16 cellular contexts compared by ENCODE assay signal in the genomic region with DNA sequence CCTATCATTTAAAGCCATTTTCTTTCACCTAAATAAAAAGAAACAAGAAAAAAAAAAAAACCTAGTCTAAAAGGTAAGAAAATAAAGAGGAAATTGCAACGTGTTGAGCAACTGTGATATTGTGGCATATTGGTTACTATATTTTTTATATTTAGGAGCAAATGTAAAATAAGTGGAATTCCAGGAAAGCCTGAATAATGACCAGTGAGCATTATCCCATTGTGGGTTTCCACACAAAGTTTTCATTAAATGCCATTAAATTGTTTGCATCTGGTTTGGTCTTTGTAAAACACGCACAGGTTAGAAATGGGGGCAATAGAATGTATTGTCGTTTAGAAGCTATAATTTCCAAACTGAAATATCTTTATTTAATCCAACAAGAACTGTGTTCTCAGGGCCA.
"Had no signal": no experiment of that assay in that cellular context is flagged by ENCODE, and none has a peak within 500 bp of the region (broad histone marks: within the 10 kb centered on the region; RNA-seq: fewer than 3 reads in every experiment).

No MANE protein-coding gene starts in this region.

- H3K4me1 Mint-ChIP-seq: activated naive CD8-positive, alpha-beta T cell treated with anti-CD3 and anti-CD28 coated beads, Interleukin-2, amount 10 ng/mL, durations not matched to agents 7 days and 5 days had no signal

- H3K4me3 ChIP-seq: ascending aorta, ovary had no signal

- H3K4me1 ChIP-seq: ascending aorta had no signal

- DNase-seq: activated CD4-positive, alpha-beta T cell treated with anti-CD3 and anti-CD28 coated beads, Interleukin-2, amount 50 U/mL, for 48 hours; activated effector memory CD4-positive, alpha-beta T cell treated with anti-CD3 and anti-CD28 coated beads, Interleukin-2, amount 50 U/mL, for 16 hours; activated naive CD8-positive, alpha-beta T cell treated with anti-CD3 and anti-CD28 coated beads, Interleukin-2, amount 10 ng/mL, durations not matched to agents 7 days and 5 days; activated T-cell treated with anti-CD3 and anti-CD28 coated beads, Interleukin-2, amount 50 U/mL, for 4 hours; central memory CD4-positive, alpha-beta T cell; cortex of kidney; effector memory CD8-positive, alpha-beta T cell; hippocampal formation; kidney glomerular epithelial cell; ovary; stimulated activated CD4-positive, alpha-beta T cell treated with anti-CD3 and anti-CD28 coated beads, Interleukin-2, amount 100 ng/mL, for 48 hours; stimulated activated naive CD4-positive, alpha-beta T cell treated with Interleukin-2 at 50 U/mL for 16 hours; trophoblast cell had no signal

- H3K27ac Mint-ChIP-seq: activated naive CD8-positive, alpha-beta T cell treated with anti-CD3 and anti-CD28 coated beads, Interleukin-2, amount 10 ng/mL, durations not matched to agents 7 days and 5 days; effector memory CD8-positive, alpha-beta T cell; T-helper 2 cell treated with Interferon-gamma antibody and Interleukin-4, amounts not matched to agents 5 μg/mL and 100 μg/mL, for 36 hours had no signal

- H3K27me3 ChIP-seq: ascending aorta, ovary had no signal

- ATAC-seq: activated CD4-positive, CD25-positive, alpha-beta regulatory T cell treated with anti-CD3 and anti-CD28 coated beads, Interleukin-2, amount 50 U/mL, for 24 hours; activated T-cell treated with anti-CD3 and anti-CD28 coated beads, Interleukin-2, amount 50 U/mL, for 4 hours; effector memory CD8-positive, alpha-beta T cell had no signal

- H3K9me3 Mint-ChIP-seq: activated naive CD8-positive, alpha-beta T cell treated with anti-CD3 and anti-CD28 coated beads, Interleukin-2, amount 10 ng/mL, durations not matched to agents 7 days and 5 days; activated T-cell treated with anti-CD3 and anti-CD28 coated beads, Interleukin-2, amount 50 U/mL, for 4 hours; T-helper 2 cell treated with Interferon-gamma antibody and Interleukin-4, amounts not matched to agents 5 μg/mL and 100 μg/mL, for 36 hours had no signal

- H3K36me3 ChIP-seq: ascending aorta, ovary had no signal

- H3K4me3 Mint-ChIP-seq: activated naive CD8-positive, alpha-beta T cell treated with anti-CD3 and anti-CD28 coated beads, Interleukin-2, amount 10 ng/mL, durations not matched to agents 7 days and 5 days; activated T-cell treated with anti-CD3 and anti-CD28 coated beads, Interleukin-2, amount 50 U/mL, for 4 hours; effector memory CD8-positive, alpha-beta T cell; T-helper 2 cell treated with Interferon-gamma antibody and Interleukin-4, amounts not matched to agents 5 μg/mL and 100 μg/mL, for 36 hours had no signal

- H3K36me3 Mint-ChIP-seq: activated naive CD8-positive, alpha-beta T cell treated with anti-CD3 and anti-CD28 coated beads, Interleukin-2, amount 10 ng/mL, durations not matched to agents 7 days and 5 days had no signal

- H3K27ac ChIP-seq: ascending aorta, ovary had no signal

- H3K9me3 ChIP-seq: ascending aorta, ovary had no signal

- H3K27me3 Mint-ChIP-seq: activated naive CD8-positive, alpha-beta T cell treated with anti-CD3 and anti-CD28 coated beads, Interleukin-2, amount 10 ng/mL, durations not matched to agents 7 days and 5 days; effector memory CD8-positive, alpha-beta T cell had no signal
